In the genomic region with DNA sequence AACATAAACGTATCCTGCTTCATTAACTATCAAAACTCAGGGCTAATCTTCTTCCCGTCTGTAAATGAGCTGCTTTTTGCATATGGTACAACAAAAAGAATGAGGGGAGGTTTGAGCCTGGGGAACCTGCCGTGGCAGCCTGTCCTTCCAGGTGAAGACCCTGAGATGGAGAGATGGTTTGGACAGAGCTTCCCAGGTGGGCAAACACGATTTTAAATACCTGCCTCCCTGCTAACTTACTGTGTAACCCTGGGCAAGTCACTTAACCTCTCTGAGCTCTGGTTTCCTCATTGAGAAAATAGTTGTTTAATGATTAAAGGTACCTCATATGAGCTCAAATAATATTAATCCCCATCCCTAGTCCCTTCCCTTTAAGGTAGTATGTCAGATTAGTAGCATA, we compare ENCODE assay signal across 1 cellular context.
TF ChIP-seq lines count a peak whose summit lies in the region.

No MANE protein-coding gene starts in this region.

TF ChIP-seq in H1, 55 proteins besides CTCF, POLR2A, EP300 and RAD21:
- TF ChIP-seq TAF7 (optimal IDR thresholded peaks at IDR 0.05; ENCODE audit: borderline replicate concordance, low read depth, low read length): no peak
- TF ChIP-seq KDM1A (IDR thresholded peaks at IDR 0.05; ENCODE audit: borderline replicate concordance, low read length): peak; percentile 40; the same call in 1 of the 2 replicates
- TF ChIP-seq JUN (IDR thresholded peaks at IDR 0.05; ENCODE audit: low read depth, low read length): no peak
- TF ChIP-seq SIN3A (conservative IDR thresholded peaks at IDR 0.05 in 1 of 2, IDR thresholded peaks at IDR 0.05 in 1 of 2; ENCODE audit: low read depth in 1 of 2, low read length in 2 of 2): no peak
TF ChIP-seq in H1: peak in this region for 1.
